In the genomic region with DNA sequence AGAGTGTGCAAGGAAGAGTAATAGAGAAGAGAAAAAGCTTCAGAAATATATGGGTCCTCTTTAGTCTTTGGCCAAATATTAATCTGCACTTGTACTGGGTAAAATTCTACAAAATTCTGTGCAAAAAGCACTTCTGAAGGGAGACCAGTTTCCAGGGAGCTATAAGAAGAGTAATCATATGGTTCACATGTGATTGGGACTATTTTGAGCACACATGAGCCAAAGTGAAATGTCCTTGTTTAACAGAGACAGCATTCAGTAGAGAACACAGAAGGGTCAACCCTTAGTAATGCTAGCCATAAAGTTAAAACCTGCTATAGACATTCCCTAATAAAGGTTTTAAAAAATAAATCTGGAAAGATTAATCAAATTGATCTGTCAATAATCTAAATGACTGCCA, we compare ENCODE assay signal across 21 cellular contexts. TPM values are rescaled to one million over a fixed set of nuclear protein-coding genes. Genes with fewer than 3 reads are reported as not detected.
"Had no signal": no experiment of that assay in that cellular context is flagged by ENCODE, and none has a peak within 500 bp of the region (broad histone marks: within the 10 kb centered on the region; RNA-seq: fewer than 3 reads in every experiment).

No MANE protein-coding gene starts in this region.

- DNase-seq: colonic mucosa; cortex of kidney; dermis blood vessel endothelial cell; dorsolateral prefrontal cortex; effector CD4-positive, alpha-beta T cell; effector CD8-positive, alpha-beta T cell; effector memory CD4-positive, alpha-beta T cell; effector memory CD8-positive, alpha-beta T cell; endodermal cell; erythroblast; esophagus squamous epithelium; foreskin fibroblast; foreskin keratinocyte; gastrocnemius medialis; glutamatergic neuron; head of caudate nucleus; heart left ventricle; heart right ventricle had no signal

- ATAC-seq: effector memory CD8-positive, alpha-beta T cell; esophagus mucosa; foreskin keratinocyte; gastrocnemius medialis; gastroesophageal sphincter; heart left ventricle; heart right ventricle had no signal

RNA-seq across cellular contexts. Expression of gene ACVR1C, which starts 49.3 kb away (rescaled TPM):
- total RNA-seq: endothelial cell of umbilical vein had no signal
- polyA plus RNA-seq: endothelial cell of umbilical vein, foreskin keratinocyte had no signal
